30 cellular contexts compared by ENCODE assay signal in genomic region chr12:117162649-117163048, GRCh38.
"Had no signal": no experiment of that assay in that cellular context is flagged by ENCODE, and none has a peak within 500 bp of the region (broad histone marks: within the 10 kb centered on the region; RNA-seq: fewer than 3 reads in every experiment).

No MANE protein-coding gene starts in this region.

- H3K27ac Mint-ChIP-seq: neural progenitor cell, type B pancreatic cell had no signal

- H3K9me3 Mint-ChIP-seq: immature natural killer cell; naive B cell; natural killer cell; nephron progenitor cell; neural progenitor cell; stimulated activated naive CD8-positive, alpha-beta T cell treated with anti-CD3 and anti-CD28 coated beads, Interleukin-15, Interleukin-2, amounts not matched to agents 100 ng/mL and 50 ng/mL, for 24 hours; type B pancreatic cell had no signal

- H3K27me3 Mint-ChIP-seq: naive B cell; stimulated activated naive CD8-positive, alpha-beta T cell treated with anti-CD3 and anti-CD28 coated beads, Interleukin-15, Interleukin-2, amounts not matched to agents 100 ng/mL and 50 ng/mL, for 24 hours; type B pancreatic cell had no signal

- H3K4me3 Mint-ChIP-seq: immature natural killer cell; naive B cell; natural killer cell; nephron progenitor cell; neural progenitor cell; stimulated activated naive CD8-positive, alpha-beta T cell treated with anti-CD3 and anti-CD28 coated beads, Interleukin-15, Interleukin-2, amounts not matched to agents 100 ng/mL and 50 ng/mL, for 24 hours; type B pancreatic cell had no signal

- H3K4me1 ChIP-seq: left lung, lower lobe of right lung, neural progenitor cell, prostate gland, suprapubic skin, tibial nerve, uterus had no signal

- H3K27me3 ChIP-seq: left lung, neural progenitor cell, neutrophil, pancreas, suprapubic skin, tibial nerve, uterus had no signal

- H3K36me3 ChIP-seq: uterus had no signal

- H3K27ac ChIP-seq: left lung, lower lobe of right lung, neural progenitor cell, neutrophil, pancreas, prostate gland, skin epidermis, suprapubic skin, tibial nerve, uterus had no signal

- DNase-seq: hypothalamus; immature natural killer cell; kidney; left colon; left lung; lower lobe of right lung; mammary epithelial cell; mesenchymal stem cell; naive B cell; natural killer cell; nephron progenitor cell; posterior cingulate gyrus; retina; right cardiac atrium; stimulated activated CD4-positive, alpha-beta T cell treated with anti-CD3 and anti-CD28 coated beads, Interleukin-12 subunit alpha, Interleukin-12 subunit beta, amount 100 ng/mL, for 4 hours; stimulated activated CD4-positive, alpha-beta T cell treated with anti-CD3 and anti-CD28 coated beads, Interleukin-15, amount 100 ng/mL, for 24 hours; stimulated activated CD4-positive, alpha-beta T cell treated with anti-CD3 and anti-CD28 coated beads, Interleukin-2, amount 100 ng/mL, for 24 hours; stimulated activated CD4-positive, alpha-beta T cell treated with anti-CD3 and anti-CD28 coated beads, Interleukin-4, amount 100 ng/mL, for 1 hour; stimulated activated naive CD4-positive, alpha-beta T cell; uterus had no signal

- H3K4me1 Mint-ChIP-seq: immature natural killer cell, nephron progenitor cell had no signal

- H3K9me3 ChIP-seq: left lung, lower lobe of right lung, neutrophil, pancreas, prostate gland, suprapubic skin, tibial nerve, uterus had no signal

- H3K4me3 ChIP-seq: left lung, lower lobe of right lung, neural progenitor cell, pancreas, prostate gland, skin epidermis, suprapubic skin, tibial nerve, uterus had no signal

- ATAC-seq: left colon, left lung, lower lobe of right lung, natural killer cell, pancreas, right cardiac atrium, sciatic nerve had no signal
